Comparison of ENCODE assay signal across 35 cellular contexts in the genomic region with DNA sequence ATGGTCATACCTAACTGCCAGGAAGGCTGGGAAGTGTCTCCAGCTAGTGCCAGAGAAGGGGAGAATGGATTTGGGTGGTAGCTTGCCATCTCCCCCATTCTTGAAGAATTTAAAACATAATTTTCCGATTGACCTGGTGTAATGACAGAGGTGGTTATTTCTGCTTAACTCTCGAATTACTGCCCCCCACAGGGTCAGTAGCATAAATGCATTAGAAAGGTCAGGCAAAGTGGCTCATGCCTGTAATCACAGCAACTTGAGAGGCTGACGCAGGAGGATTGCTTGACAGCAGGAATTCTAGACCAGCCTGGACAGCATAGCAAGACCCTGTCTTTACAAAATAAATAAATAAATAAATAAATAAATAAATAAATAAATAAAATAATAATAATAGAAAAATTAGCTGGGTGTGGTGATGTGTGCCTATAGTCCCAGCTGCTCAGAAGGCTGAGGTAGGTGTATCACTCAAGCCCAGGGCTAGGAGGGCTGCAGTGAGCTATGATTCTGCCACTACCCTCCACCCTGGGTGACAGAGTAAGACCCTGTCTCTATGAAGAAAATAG. TPM values are rescaled to one million over a fixed set of nuclear protein-coding genes. Genes with fewer than 3 reads are reported as not detected.
"Had no signal": no experiment of that assay in that cellular context is flagged by ENCODE, and none has a peak within 500 bp of the region (broad histone marks: within the 10 kb centered on the region; RNA-seq: fewer than 3 reads in every experiment).

No MANE protein-coding gene starts in this region.

- H3K36me3 Mint-ChIP-seq: activated CD4-positive, alpha-beta memory T cell treated with anti-CD3 and anti-CD28 coated beads for 36 hours; activated naive CD4-positive, alpha-beta T cell treated with anti-CD3 and anti-CD28 coated beads, Interleukin-2, amount 10 ng/mL, durations not matched to agents 7 days and 5 days; activated naive CD8-positive, alpha-beta T cell treated with anti-CD3 and anti-CD28 coated beads, Interleukin-2, amount 10 ng/mL, durations not matched to agents 7 days and 5 days; immature natural killer cell; stimulated activated effector memory CD8-positive, alpha-beta T cell treated with anti-CD3 and anti-CD28 coated beads, Interleukin-12 subunit alpha, Interleukin-12 subunit beta, amount 100 ng/mL, for 72 hours had no signal

- H3K36me3 ChIP-seq: ascending aorta, neutrophil, ovary, sigmoid colon, thoracic aorta had no signal

- ATAC-seq: esophagus mucosa; stimulated activated effector memory CD8-positive, alpha-beta T cell treated with anti-CD3 and anti-CD28 coated beads, Interleukin-12 subunit alpha, Interleukin-12 subunit beta, amount 100 ng/mL, for 72 hours had no signal

- H3K4me1 ChIP-seq: ascending aorta, sigmoid colon had no signal

- H3K9me3 ChIP-seq: ascending aorta, neutrophil had no signal

- H3K27ac Mint-ChIP-seq: activated CD4-positive, alpha-beta memory T cell treated with anti-CD3 and anti-CD28 coated beads for 36 hours; activated CD4-positive, alpha-beta T cell treated with anti-CD3 and anti-CD28 coated beads, Interleukin-2, amount 10 ng/mL, durations not matched to agents 24 days and 14 days; activated naive CD4-positive, alpha-beta T cell treated with anti-CD3 and anti-CD28 coated beads, Interleukin-2, amount 10 ng/mL, durations not matched to agents 7 days and 5 days; activated naive CD8-positive, alpha-beta T cell treated with anti-CD3 and anti-CD28 coated beads, Interleukin-2, amount 10 ng/mL, durations not matched to agents 7 days and 5 days; activated T-helper 1 cell treated with anti-CD3 and anti-CD28 coated beads, Interleukin-12 subunit alpha, Interleukin-12 subunit beta, Interleukin-2, Interleukin-4 antibody, amounts not matched to agents 30 ng/mL and 10 ng/mL and 1 ng/mL, durations not matched to agents 14 hours and 24 hours and 36 hours; brain; immature natural killer cell; nephron; progenitor cell of endocrine pancreas; stimulated activated effector memory CD8-positive, alpha-beta T cell treated with anti-CD3 and anti-CD28 coated beads, Interleukin-12 subunit alpha, Interleukin-12 subunit beta, amount 100 ng/mL, for 72 hours; stimulated activated naive CD8-positive, alpha-beta T cell treated with anti-CD3 and anti-CD28 coated beads, Interleukin-15, Interleukin-2, amounts not matched to agents 100 ng/mL and 50 ng/mL, for 24 hours had no signal

- H3K27me3 ChIP-seq: ascending aorta, neutrophil, ovary, sigmoid colon had no signal

- H3K27me3 Mint-ChIP-seq: activated CD4-positive, alpha-beta T cell treated with anti-CD3 and anti-CD28 coated beads, Interleukin-2, amount 10 ng/mL, durations not matched to agents 24 days and 14 days; activated naive CD8-positive, alpha-beta T cell treated with anti-CD3 and anti-CD28 coated beads, Interleukin-2, amount 10 ng/mL, durations not matched to agents 7 days and 5 days; brain; progenitor cell of endocrine pancreas; stimulated activated naive CD8-positive, alpha-beta T cell treated with anti-CD3 and anti-CD28 coated beads, Interleukin-15, Interleukin-2, amounts not matched to agents 100 ng/mL and 50 ng/mL, for 24 hours had no signal

- H3K4me3 Mint-ChIP-seq: activated CD4-positive, alpha-beta memory T cell treated with anti-CD3 and anti-CD28 coated beads for 36 hours; activated CD4-positive, alpha-beta T cell treated with anti-CD3 and anti-CD28 coated beads, Interleukin-2, amount 10 ng/mL, durations not matched to agents 24 days and 14 days; activated naive CD4-positive, alpha-beta T cell treated with anti-CD3 and anti-CD28 coated beads, Interleukin-2, amount 10 ng/mL, durations not matched to agents 7 days and 5 days; activated naive CD8-positive, alpha-beta T cell treated with anti-CD3 and anti-CD28 coated beads, Interleukin-2, amount 10 ng/mL, durations not matched to agents 7 days and 5 days; activated T-helper 1 cell treated with anti-CD3 and anti-CD28 coated beads, Interleukin-12 subunit alpha, Interleukin-12 subunit beta, Interleukin-2, Interleukin-4 antibody, amounts not matched to agents 30 ng/mL and 10 ng/mL and 1 ng/mL, durations not matched to agents 14 hours and 24 hours and 36 hours; brain; immature natural killer cell; nephron; stimulated activated effector memory CD8-positive, alpha-beta T cell treated with anti-CD3 and anti-CD28 coated beads, Interleukin-12 subunit alpha, Interleukin-12 subunit beta, amount 100 ng/mL, for 72 hours; stimulated activated naive CD8-positive, alpha-beta T cell treated with anti-CD3 and anti-CD28 coated beads, Interleukin-15, Interleukin-2, amounts not matched to agents 100 ng/mL and 50 ng/mL, for 24 hours had no signal

- DNase-seq: activated CD4-positive, alpha-beta memory T cell treated with anti-CD3 and anti-CD28 coated beads for 36 hours; activated CD4-positive, alpha-beta T cell treated with anti-CD3 and anti-CD28 coated beads, Interleukin-2, amount 10 ng/mL, durations not matched to agents 24 days and 14 days; activated CD4-positive, CD25-positive, alpha-beta regulatory T cell treated with anti-CD3 and anti-CD28 coated beads, Interleukin-2, amount 50 U/mL, for 72 hours; activated CD8-positive, alpha-beta memory T cell treated with anti-CD3 and anti-CD28 coated beads, Interleukin-2, amount 50 U/mL, for 4 hours; activated gamma-delta T cell; activated naive CD4-positive, alpha-beta T cell treated with anti-CD3 and anti-CD28 coated beads, Interleukin-2, amount 10 ng/mL, durations not matched to agents 7 days and 5 days; activated naive CD8-positive, alpha-beta T cell treated with anti-CD3 and anti-CD28 coated beads, Interleukin-2, amount 10 ng/mL, durations not matched to agents 7 days and 5 days; activated T-cell treated with anti-CD3 and anti-CD28 coated beads, Interleukin-2, amount 50 U/mL, for 1 hour; cortex of kidney; foreskin fibroblast; head of caudate nucleus; hippocampal formation; immature natural killer cell; ovary; sigmoid colon; small intestine; stimulated activated CD4-positive, alpha-beta T cell treated with anti-CD3 and anti-CD28 coated beads, Interleukin-4, amount 100 ng/mL, for 24 hours; T-helper 9 cell; trophoblast cell had no signal

- FAIRE-seq: endothelial cell of umbilical vein, small intestine, TTC549, urothelium cell line had no signal

- H3K4me1 Mint-ChIP-seq: activated CD4-positive, alpha-beta T cell treated with anti-CD3 and anti-CD28 coated beads, Interleukin-2, amount 10 ng/mL, durations not matched to agents 24 days and 14 days; activated naive CD4-positive, alpha-beta T cell treated with anti-CD3 and anti-CD28 coated beads, Interleukin-2, amount 10 ng/mL, durations not matched to agents 7 days and 5 days; activated naive CD8-positive, alpha-beta T cell treated with anti-CD3 and anti-CD28 coated beads, Interleukin-2, amount 10 ng/mL, durations not matched to agents 7 days and 5 days; immature natural killer cell; nephron; stimulated activated effector memory CD8-positive, alpha-beta T cell treated with anti-CD3 and anti-CD28 coated beads, Interleukin-12 subunit alpha, Interleukin-12 subunit beta, amount 100 ng/mL, for 72 hours had no signal

- H3K27ac ChIP-seq: ascending aorta, neutrophil, ovary, sigmoid colon, thoracic aorta, WERI-Rb-1 had no signal

- H3K9me3 Mint-ChIP-seq: activated CD4-positive, alpha-beta T cell treated with anti-CD3 and anti-CD28 coated beads, Interleukin-2, amount 10 ng/mL, durations not matched to agents 24 days and 14 days; activated naive CD4-positive, alpha-beta T cell treated with anti-CD3 and anti-CD28 coated beads, Interleukin-2, amount 10 ng/mL, durations not matched to agents 7 days and 5 days; activated T-helper 1 cell treated with anti-CD3 and anti-CD28 coated beads, Interleukin-12 subunit alpha, Interleukin-12 subunit beta, Interleukin-2, Interleukin-4 antibody, amounts not matched to agents 30 ng/mL and 10 ng/mL and 1 ng/mL, durations not matched to agents 14 hours and 24 hours and 36 hours; immature natural killer cell; nephron; stimulated activated effector memory CD8-positive, alpha-beta T cell treated with anti-CD3 and anti-CD28 coated beads, Interleukin-12 subunit alpha, Interleukin-12 subunit beta, amount 100 ng/mL, for 72 hours; stimulated activated naive CD8-positive, alpha-beta T cell treated with anti-CD3 and anti-CD28 coated beads, Interleukin-15, Interleukin-2, amounts not matched to agents 100 ng/mL and 50 ng/mL, for 24 hours had no signal

- H3K4me3 ChIP-seq: ascending aorta, lung, ovary, sigmoid colon, thoracic aorta had no signal

RNA-seq across cellular contexts. Expression of gene TMC7, which starts 27.5 kb away (rescaled TPM):
- total RNA-seq: activated CD4-positive, alpha-beta memory T cell treated with anti-CD3 and anti-CD28 coated beads for 36 hours; activated CD4-positive, alpha-beta T cell treated with anti-CD3 and anti-CD28 coated beads, Interleukin-2, amount 10 ng/mL, durations not matched to agents 24 days and 14 days; activated CD8-positive, alpha-beta memory T cell treated with anti-CD3 and anti-CD28 coated beads for 36 hours; activated naive CD8-positive, alpha-beta T cell treated with anti-CD3 and anti-CD28 coated beads, Interleukin-2, amount 10 ng/mL, durations not matched to agents 7 days and 5 days; activated T-helper 1 cell treated with anti-CD3 and anti-CD28 coated beads, Interleukin-12 subunit alpha, Interleukin-12 subunit beta, Interleukin-2, Interleukin-4 antibody, amounts not matched to agents 30 ng/mL and 10 ng/mL and 1 ng/mL, durations not matched to agents 14 hours and 24 hours and 36 hours had no signal
- polyA plus RNA-seq: immature natural killer cell had no signal
